ENCODE assay signal across 12 cellular contexts in genomic region chr4:21697583-21697982, GRCh38.
DNase-seq lines count a peak whose midpoint lies in the region; ATAC-seq, FAIRE-seq and TF ChIP-seq lines count a peak whose summit lies in the region.
"Had no signal": no experiment of that assay in that cellular context is flagged by ENCODE, and none has a peak within 500 bp of the region (broad histone marks: within the 10 kb centered on the region; RNA-seq: fewer than 3 reads in every experiment).

No MANE protein-coding gene starts in this region.

- no peak overlapping the region for H3K9ac ChIP-seq in adipocyte (ENCODE audit: low read length)

- H3K36me3 ChIP-seq in cardiac muscle cell (no peaks in the 10 kb centered on the region), left ventricle myocardium inferior (no peaks in the 10 kb centered on the region), adipocyte (ENCODE audit: control insufficient read depth, insufficient read depth, low read length, severe bottlenecking) (no peaks in the 10 kb centered on the region)
- H3K36me3 ChIP-seq: heart left ventricle had no signal

- no peak overlapping the region for H3K27ac ChIP-seq in cardiac muscle cell
- no peak overlapping the region for H3K27ac ChIP-seq in left ventricle myocardium inferior (replicated peaks)
- H3K27ac ChIP-seq: heart left ventricle, SK-N-MC had no signal

- H3K27me3 ChIP-seq in cardiac muscle cell (no peaks in the 10 kb centered on the region), left ventricle myocardium inferior (ENCODE audit: low read depth) (peaks cover 9% of the 10 kb centered on the region), adipocyte (replicated peaks; ENCODE audit: control insufficient read depth, insufficient read depth, low read length) (no peaks in the 10 kb centered on the region)

- DNase-seq in cardiac muscle cell (ENCODE audit: low read depth in 1 of 2, low spot score in 1 of 2) (peak; percentile 11 to 62), left ventricle myocardium inferior (no peak), adipocyte (ENCODE audit: low read depth) (peak; percentile 5), iPS-NIHi7 (ENCODE audit: extremely low spot score) (peak; percentile 77), urothelium cell line (ENCODE audit: low spot score) (peak; percentile 48), COLO829 (ENCODE audit: low spot score) (no peak)
- no peak for DNase-seq in NK-92 treated with Interleukin-12 subunit alpha and Interleukin-12 subunit beta, amount 100 ng/mL, for 24 hours (lab: John Stamatoyannopoulos, UW)
- DNase-seq: activated T-cell treated with anti-CD3 and anti-CD28 coated beads, Interleukin-2, amount 50 U/mL, for 1 hour; heart left ventricle had no signal

- intact Hi-C loops in left ventricle myocardium inferior (cut with micrococcal nuclease) = no loop called here

- FAIRE-seq in urothelium cell line (lab: Jason Lieb, UNC) = no peak
- FAIRE-seq: GM12878 had no signal

- TF ChIP-seq CTCF in cardiac muscle cell (IDR thresholded peaks at IDR 0.05; ENCODE audit: low read depth, low read length) = no peak
- no peak for TF ChIP-seq CTCF in left ventricle myocardium inferior (IDR thresholded peaks at IDR 0.05; ENCODE audit: borderline replicate concordance)

- H3K4me1 ChIP-seq in cardiac muscle cell (ENCODE audit: low read depth) (peaks cover 5% of the 10 kb centered on the region), left ventricle myocardium inferior (no peaks in the 10 kb centered on the region), adipocyte (ENCODE audit: control insufficient read depth, insufficient read depth, low read length) (no peaks in the 10 kb centered on the region)
- H3K4me1 ChIP-seq: heart left ventricle had no signal

- no peak for ATAC-seq in GM19328 (IDR thresholded peaks at IDR 0.05; ENCODE audit: unreplicated experiment)
- ATAC-seq: GM12878, heart left ventricle had no signal

- H3K9me3 ChIP-seq in cardiac muscle cell (ENCODE audit: low read depth) (no peaks in the 10 kb centered on the region), left ventricle myocardium inferior (replicated peaks) (no peaks in the 10 kb centered on the region), adipocyte (ENCODE audit: control insufficient read depth, low read length) (no peaks in the 10 kb centered on the region)
- H3K9me3 ChIP-seq: heart left ventricle had no signal

- H3K4me3 ChIP-seq in cardiac muscle cell = peak overlapping the region; percentile 16
- no peak overlapping the region for H3K4me3 ChIP-seq in left ventricle myocardium inferior
- no peak overlapping the region for H3K4me3 ChIP-seq in adipocyte (ENCODE audit: low read length)
- H3K4me3 ChIP-seq: GM12878, heart left ventricle, SK-N-MC had no signal

Comparison
In these comparisons a context has a peak if more than half of its experiments do, and no peak if none do; other contexts are left out.
1. DNase-seq: peak in cardiac muscle cell (2 of 2), adipocyte (single experiment), iPS-NIHi7 (single experiment) and urothelium cell line (single experiment); none in left ventricle myocardium inferior (single experiment), COLO829 (single experiment) and NK-92 treated with Interleukin-12 subunit alpha and Interleukin-12 subunit beta, amount 100 ng/mL, for 24 hours (single experiment).